ENCODE assay signal across 1 cellular context in the genomic region with DNA sequence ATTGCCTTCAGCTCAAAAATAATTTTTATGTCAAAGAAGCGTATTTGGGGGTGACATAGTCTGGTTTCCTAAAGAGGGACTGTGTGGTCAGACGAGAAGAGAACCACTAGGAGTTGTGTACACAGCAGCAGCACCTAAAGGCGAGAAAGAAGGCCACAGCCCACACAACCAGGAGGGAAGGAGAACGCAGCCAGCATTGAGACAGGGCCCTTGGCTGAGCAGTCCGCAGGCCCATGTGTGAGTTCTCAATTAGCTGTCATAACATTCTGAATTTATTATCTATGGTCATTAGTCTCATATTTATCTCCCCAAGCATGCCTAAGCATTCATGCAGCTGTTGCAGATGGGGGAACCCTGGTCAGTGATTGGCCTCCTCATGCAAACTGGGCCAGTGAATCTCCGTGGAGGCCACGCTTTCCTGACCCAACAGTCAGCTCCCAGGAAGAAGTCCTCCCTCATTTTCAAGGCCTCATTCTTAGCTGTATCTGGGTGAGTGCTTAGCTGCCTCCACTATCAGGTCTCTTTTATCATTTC.
TF ChIP-seq lines count a peak whose summit lies in the region.

No MANE protein-coding gene starts in this region.

TF ChIP-seq in GM23338, 12 proteins besides CTCF, POLR2A, EP300 and RAD21 (continued from another document):
- no peak for TF ChIP-seq ZNF462 (CRISPR knock-in tag; IDR thresholded peaks at IDR 0.05)
- no peak for TF ChIP-seq ZNF331 (CRISPR knock-in tag; IDR thresholded peaks at IDR 0.05; ENCODE audit: low read depth)
- no peak for TF ChIP-seq NANOG (IDR thresholded peaks at IDR 0.05; ENCODE audit: borderline replicate concordance)
- TF ChIP-seq ETS1 (IDR thresholded peaks at IDR 0.05), result no peak
- TF ChIP-seq ZNF114 (CRISPR knock-in tag; IDR thresholded peaks at IDR 0.05), result no peak
- no peak for TF ChIP-seq JUNB (IDR thresholded peaks at IDR 0.05; ENCODE audit: unreplicated experiment)
